In the genomic region with DNA sequence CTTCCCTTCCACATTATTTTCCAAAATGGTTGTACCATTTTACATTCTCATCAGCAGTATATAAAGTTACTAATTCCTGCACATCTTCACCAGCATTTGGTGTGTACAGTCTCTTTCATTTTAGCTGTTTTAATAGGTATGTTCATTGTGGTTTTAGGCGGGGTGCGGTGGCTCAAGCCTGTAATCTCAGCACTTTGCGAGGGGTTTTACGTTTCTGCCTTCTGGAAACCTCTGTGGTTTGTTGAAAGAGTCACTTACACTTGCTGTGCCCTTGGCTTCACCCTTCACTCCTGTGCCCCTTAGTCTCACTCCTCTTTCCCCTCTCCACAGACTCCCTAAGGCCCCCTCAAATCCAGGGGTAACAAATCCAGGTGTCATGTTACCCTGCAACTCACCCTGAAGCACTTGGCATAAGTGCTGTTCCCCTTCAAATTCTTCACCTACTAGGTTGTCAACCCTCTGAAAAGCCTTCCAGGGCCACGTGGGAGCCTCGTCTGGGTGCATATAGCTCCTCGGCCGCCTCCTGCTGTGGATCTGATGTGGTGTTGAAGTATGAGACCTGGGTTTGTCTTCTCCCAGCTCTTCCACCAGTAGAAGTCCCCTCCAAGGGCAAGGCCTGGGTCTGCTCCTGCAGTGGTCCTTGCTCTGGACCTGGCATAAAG, we compare ENCODE assay signal across 11 cellular contexts. TPM values are rescaled to one million over a fixed set of nuclear protein-coding genes. Genes with fewer than 3 reads are reported as not detected.
A peak's percentile ranks its signal among the peaks of the same experiment; 100 is the strongest.
DNase-seq lines count a peak whose midpoint lies in the region; ATAC-seq and TF ChIP-seq lines count a peak whose summit lies in the region.
"Had no signal": no experiment of that assay in that cellular context is flagged by ENCODE, and none has a peak within 500 bp of the region (broad histone marks: within the 10 kb centered on the region; RNA-seq: fewer than 3 reads in every experiment).

No MANE protein-coding gene starts in this region.

- H3K9ac ChIP-seq in H9 (ENCODE audit: extremely low read depth, insufficient read length, low read length), result no peak overlapping the region

- no peak overlapping the region for H2AFZ ChIP-seq in H9 (ENCODE audit: low read length)

- H3K27me3 ChIP-seq in H9 (ENCODE audit: insufficient read depth, low read length), result no peaks in the 10 kb centered on the region
- H3K27me3 ChIP-seq: Peyer's patch had no signal

- H3K4me1 Mint-ChIP-seq in H9 (peaks cover 3 to 6% of the 10 kb centered on the region in 2 experiments; a peak in 3 of 4 replicates), T-helper 17 cell (peaks cover 17% of the 10 kb centered on the region), naive B cell (peaks cover 19 to 39% (median 22%) of the 10 kb centered on the region in 3 donors)

- H3T11ph ChIP-seq in H9 (ENCODE audit: low read length), result no peak overlapping the region

- no peak overlapping the region for H4K8ac ChIP-seq in H9 (replicated peaks; ENCODE audit: insufficient read length, low read depth, low read length)

- H3K79me1 ChIP-seq in H9 (ENCODE audit: insufficient read depth, low read depth, low read length, poor library complexity, severe bottlenecking), result no peaks in the 10 kb centered on the region

- no peaks in the 10 kb centered on the region for H4K20me1 ChIP-seq in H9 (ENCODE audit: control insufficient read depth, insufficient read depth, insufficient read length)

- H3K4me3 Mint-ChIP-seq in H9, result no peak overlapping the region
- peak overlapping the region; percentile 65 for H3K4me3 Mint-ChIP-seq in T-helper 17 cell
- peak overlapping the region in 1 of 8 donors; percentile 39 for H3K4me3 Mint-ChIP-seq in naive B cell

- no peak overlapping the region for H3K14ac ChIP-seq in H9 (ENCODE audit: insufficient read depth, low read length)

- WGBS in H9 (ENCODE audit: extremely low coverage, insufficient read length, low lambda C conversion rate), result no CpG with 5 or more reads among the region's 8 CpGs

- no peaks in the 10 kb centered on the region for H3K27me3 Mint-ChIP-seq in H9 (ENCODE audit: low read depth)
- no peaks in the 10 kb centered on the region for H3K27me3 Mint-ChIP-seq in T-helper 17 cell
- H3K27me3 Mint-ChIP-seq in naive B cell, result no peaks in the 10 kb centered on the region

- no peak overlapping the region for H2BK120ac ChIP-seq in H9 (ENCODE audit: low read depth, low read length, poor library complexity, severe bottlenecking)

- H2BK20ac ChIP-seq in H9 (ENCODE audit: low read depth, low read length, poor library complexity, severe bottlenecking), result no peak overlapping the region

- no peak overlapping the region for H3K27ac ChIP-seq in H9 (ENCODE audit: insufficient read length, low read depth, low read length)
- H3K27ac ChIP-seq: Peyer's patch, thoracic aorta had no signal

- H2BK15ac ChIP-seq in H9 (ENCODE audit: low read depth, low read length), result no peak overlapping the region

- H3K9me3 Mint-ChIP-seq in H9, result no peaks in the 10 kb centered on the region
- no peaks in the 10 kb centered on the region for H3K9me3 Mint-ChIP-seq in naive B cell

- H3K4ac ChIP-seq in H9 (ENCODE audit: low read depth, low read length), result no peak overlapping the region

- H3K79me2 ChIP-seq in H9 (ENCODE audit: insufficient read depth, low read length), result no peaks in the 10 kb centered on the region

- no peak overlapping the region for H4K91ac ChIP-seq in H9 (ENCODE audit: insufficient read length, low read depth, low read length)

- no peaks in the 10 kb centered on the region for H3K9me3 ChIP-seq in H9 (ENCODE audit: control insufficient read depth, low read depth, low read length)
- H3K9me3 ChIP-seq in T-helper 17 cell (ENCODE audit: control insufficient read depth, low read length, poor library complexity, severe bottlenecking), result no peaks in the 10 kb centered on the region
- H3K9me3 ChIP-seq: Peyer's patch, thoracic aorta had no signal

- H3K23me2 ChIP-seq in H9 (ENCODE audit: insufficient read length, low read depth, low read length, poor library complexity, severe bottlenecking), result no peaks in the 10 kb centered on the region

- H3K36me3 Mint-ChIP-seq in H9 (ENCODE audit: insufficient read depth in 1 of 3, low read depth in 3 of 3) (peaks cover 2 to 8% (median 7%) of the 10 kb centered on the region in 3 experiments; a peak in 5 of 7 replicates), T-helper 17 cell (ENCODE audit: low read depth) (no peaks in the 10 kb centered on the region), naive B cell (peaks cover 0 to 5% of the 10 kb centered on the region in 2 donors)

- H2AK5ac ChIP-seq in H9 (ENCODE audit: insufficient read length, low read length), result no peak overlapping the region

- no peak overlapping the region for H3K23ac ChIP-seq in H9 (ENCODE audit: insufficient read length, low read depth, low read length)

- H3K27ac Mint-ChIP-seq in H9, result peak overlapping the region in 2 of 3 experiments; percentile 86 to 88; a peak in 5 of 7 replicates
- peak overlapping the region; percentile 90 for H3K27ac Mint-ChIP-seq in T-helper 17 cell
- H3K27ac Mint-ChIP-seq in naive B cell, result peak overlapping the region in 5 of 6 donors; percentile 37 to 97 (median 63)

- H3K4me1 ChIP-seq in H9 (ENCODE audit: insufficient read depth, low read length), result no peaks in the 10 kb centered on the region
- H3K4me1 ChIP-seq: Peyer's patch had no signal

- no peak overlapping the region for H3K4me2 ChIP-seq in H9 (ENCODE audit: insufficient read depth, insufficient read length, low read length)

- H2BK12ac ChIP-seq in H9 (ENCODE audit: insufficient read length, low read depth, low read length), result no peak overlapping the region

- no peak for TF ChIP-seq CTCF in H9 (conservative IDR thresholded peaks at IDR 0.05)

- ATAC-seq in T-helper 17 cell (peak; percentile 95), naive B cell (ENCODE audit: low read depth in 2 of 2) (peak; percentile 37 to 49), GM19455 (IDR thresholded peaks at IDR 0.05; ENCODE audit: unreplicated experiment) (no peak)
- ATAC-seq: HCT116 had no signal

- H2BK5ac ChIP-seq in H9 (ENCODE audit: insufficient read length, low read length), result no peak overlapping the region

- H3K18ac ChIP-seq in H9 (ENCODE audit: insufficient read length, low read depth, low read length), result no peak overlapping the region

- H3K56ac ChIP-seq in H9 (ENCODE audit: insufficient read length, low read depth, low read length), result no peak overlapping the region

- no peak overlapping the region for H4K5ac ChIP-seq in H9 (ENCODE audit: insufficient read length, low read depth, low read length)

- no peak for DNase-seq in H9
- peak in 1 of 3 donors; percentile 23 for DNase-seq in T-helper 17 cell
- no peak for DNase-seq in naive B cell
- no peak for DNase-seq in DMS53 (lab: John Stamatoyannopoulos, UW)
- no peak for DNase-seq in Ammon's horn (ENCODE audit: low spot score)
- DNase-seq: DND-41, NCI-H1436, Peyer's patch had no signal

RNA-seq across cellular contexts. Expression of gene TOB2, which starts 20.8 kb away (rescaled TPM):
- total RNA-seq in H9 (2021), result 75.8 and 78.0 TPM in 2 replicates
- total RNA-seq in T-helper 17 cell, result 10 to 100 TPM; 30.8 to 44.0 TPM
- 10 to 100 TPM; 14.0 to 24.0 (median 22.2) TPM for polyA plus RNA-seq in naive B cell (ENCODE audit: low read depth in 6 of 6)

RNA-seq across cellular contexts. Expression of gene PHF5A, which starts 42.7 kb away (rescaled TPM):
- total RNA-seq in H9 (2021) (114 and 128 TPM in 2 replicates), T-helper 17 cell (10 to 100 TPM; 31.7 to 39.6 TPM)
- 10 to 100 TPM; 20.5 to 34.2 (median 26.7) TPM for polyA plus RNA-seq in naive B cell (ENCODE audit: low read depth in 6 of 6)

RNA-seq across cellular contexts. Expression of gene ACO2, which starts 43.1 kb away (rescaled TPM):
- total RNA-seq in H9 (2021) (64.9 and 66.6 TPM in 2 replicates), T-helper 17 cell (10 to 100 TPM; 77.2 to 81.9 TPM)
- 100 to 1,000 TPM in 3 of 6 donors, 10 to 100 TPM in 3; 88.9 to 124 (median 106) TPM for polyA plus RNA-seq in naive B cell (ENCODE audit: low read depth in 6 of 6)

RNA-seq across cellular contexts. Expression of gene TEF, which starts 44.1 kb away (rescaled TPM):
- 17.7 and 17.9 TPM in 2 replicates for total RNA-seq in H9 (2021)
- 1 to 10 TPM; 4.8 to 7.4 TPM for total RNA-seq in T-helper 17 cell
- polyA plus RNA-seq in naive B cell (ENCODE audit: low read depth in 6 of 6), result 1 to 10 TPM in 5 of 6 donors, under 1 TPM in 1; 0.97 to 2.9 (median 2.6) TPM
